In genomic region chr11:66854729-66855211, GRCh38 we compare ENCODE assay signal across 15 cellular contexts. TPM values are rescaled to one million over a fixed set of nuclear protein-coding genes. Genes with fewer than 3 reads are reported as not detected.
DNase-seq lines count a peak whose midpoint lies in the region; ATAC-seq, FAIRE-seq and TF ChIP-seq lines count a peak whose summit lies in the region.
"Had no signal": no experiment of that assay in that cellular context is flagged by ENCODE, and none has a peak within 500 bp of the region (broad histone marks: within the 10 kb centered on the region; RNA-seq: fewer than 3 reads in every experiment).

No MANE protein-coding gene starts in this region.

- peaks cover 9 to 10% of the 10 kb centered on the region in 2 experiments; a peak in 3 of 5 replicates for H3K36me3 ChIP-seq in HepG2 (replicated peaks in 1 of 2; ENCODE audit: control insufficient read depth in 1 of 2, insufficient read depth in 2 of 2, low read length in 2 of 2)

- POLR2A ChIA-PET in HepG2 (lab: Yijun Ruan, JAX), result interaction anchor here (1.4 to 2.7 kb wide), 3 partner anchors 11 to 121 kb away, joined by 5 to 24 read pairs (median 6); partner anchors contain the start of genes C11orf86 and RCE1

- no peak overlapping the region for H3K9ac ChIP-seq in HepG2 (ENCODE audit: insufficient read depth, low read depth, low read length)

- no peak overlapping the region for H3K4me3 ChIP-seq in HepG2 (replicated peaks in 1 of 3; ENCODE audit: insufficient read depth in 1 of 3, low read depth in 2 of 3, low read length in 3 of 3)
- H3K4me3 ChIP-seq: body of pancreas had no signal

- no peaks in the 10 kb centered on the region for H3K79me2 ChIP-seq in HepG2 (ENCODE audit: insufficient read depth, low read length)

- H3K27ac Mint-ChIP-seq in activated naive CD4-positive, alpha-beta T cell treated with anti-CD3 and anti-CD28 coated beads, Interleukin-2, amount 50 U/mL, for 24 hours, result peak overlapping the region; percentile 30
- H3K27ac Mint-ChIP-seq in activated naive CD4-positive, alpha-beta T cell treated with anti-CD3 and anti-CD28 coated beads for 36 hours, result no peak overlapping the region
- no peak overlapping the region for H3K27ac Mint-ChIP-seq in stimulated activated naive CD8-positive, alpha-beta T cell treated with anti-CD3 and anti-CD28 coated beads, Interleukin-15, amount 100 ng/mL, for 72 hours

- CTCF ChIA-PET in activated naive CD4-positive, alpha-beta T cell treated with anti-CD3 and anti-CD28 coated beads for 36 hours (lab: Charles Lee), result interaction anchor here (1.2 kb wide), 1 partner anchor 16 kb away, joined by 3 read pairs; no protein-coding TSS in a partner anchor
- CTCF ChIA-PET in HepG2 (lab: Yijun Ruan, JAX; ENCODE audit: low intra/inter-chr PET ratio, low total read pairs), result no interaction called here

- H3K27me3 ChIP-seq in HepG2 (ENCODE audit: control insufficient read depth in 1 of 2, insufficient read depth in 2 of 2, low read length in 2 of 2), result no peaks in the 10 kb centered on the region
- H3K27me3 ChIP-seq: body of pancreas, foreskin keratinocyte had no signal

- H4K20me1 ChIP-seq in HepG2 (ENCODE audit: insufficient read depth, low read length), result no peaks in the 10 kb centered on the region

- no peak overlapping the region for H3K4me2 ChIP-seq in HepG2 (ENCODE audit: low read depth, low read length)

- TF ChIP-seq POLR2A in HepG2 (IDR thresholded peaks at IDR 0.05; ENCODE audit: insufficient read depth in 1 of 2, low read depth in 2 of 2, low read length in 2 of 2), result no peak

- no TSS peak for BruUV-seq in HepG2 (replicated peaks; lab: Mats Ljungman, UMichigan)

- TF ChIP-seq CTCF in VCaP (conservative IDR thresholded peaks at IDR 0.05) (no peak), HepG2 (CRISPR knock-in tag; IDR thresholded peaks at IDR 0.05) (no peak)

- no peak for TF ChIP-seq RAD21 in HepG2 (CRISPR knock-in tag; IDR thresholded peaks at IDR 0.05)

- in situ Hi-C loops in HepG2 (cut with HindIII; ENCODE audit: extremely low pct_ligation_motif_present, low pct_unique_long_range_greater_than_20kb), result no loop called here

- H3K9me3 ChIP-seq in HepG2 (ENCODE audit: low read length), result no peaks in the 10 kb centered on the region
- H3K9me3 ChIP-seq: body of pancreas had no signal

- intact Hi-C loops in activated naive CD4-positive, alpha-beta T cell treated with anti-CD3 and anti-CD28 coated beads for 36 hours (cut with micrococcal nuclease), result loop anchor here (5.0 kb wide), 1 partner anchor 103 kb away; the partner anchor contains the start of gene PC
- intact Hi-C loops in HepG2 (cut with micrococcal nuclease; ENCODE audit: unreplicated experiment), result no loop called here

- no peaks in the 10 kb centered on the region for H3K36me3 Mint-ChIP-seq in activated naive CD4-positive, alpha-beta T cell treated with anti-CD3 and anti-CD28 coated beads, Interleukin-2, amount 50 U/mL, for 24 hours
- peaks cover 2% of the 10 kb centered on the region for H3K36me3 Mint-ChIP-seq in activated naive CD4-positive, alpha-beta T cell treated with anti-CD3 and anti-CD28 coated beads for 36 hours (ENCODE audit: low read depth)

- H3K27ac ChIP-seq in VCaP (peak overlapping the region; percentile 96), HepG2 (ENCODE audit: extremely low read length, insufficient read depth, low read length) (no peak overlapping the region)
- H3K27ac ChIP-seq: foreskin keratinocyte had no signal

- FAIRE-seq in HepG2 (lab: Jason Lieb, UNC), result no peak

- DNase-seq in activated naive CD4-positive, alpha-beta T cell treated with anti-CD3 and anti-CD28 coated beads for 36 hours, result no peak
- DNase-seq in HepG2 (ENCODE audit: low spot score), result no peak
- no peak for DNase-seq in stimulated activated naive CD8-positive, alpha-beta T cell treated with anti-CD3 and anti-CD28 coated beads, Interleukin-15, amount 100 ng/mL, for 72 hours
- DNase-seq in NCI-H146 treated with DMSO at 0.1 percent for 48 hours (lab: John Stamatoyannopoulos, UW; ENCODE audit: unreplicated experiment), result no peak
- no peak for DNase-seq in HuH-7 (ENCODE audit: low spot score)
- no peak for DNase-seq in iPS-NIHi11 (ENCODE audit: low spot score)
- DNase-seq: body of pancreas; effector CD8-positive, alpha-beta T cell; foreskin keratinocyte; Kasumi-1; NCI-H187 treated with DMSO at 0.1 percent for 48 hours; NCI-H774 had no signal

- TF ChIP-seq EP300 in HepG2 (IDR thresholded peaks at IDR 0.05; ENCODE audit: low read depth in 2 of 2, low read length in 2 of 2), result no peak
- TF ChIP-seq EP300 in HepG2 (CRISPR knock-in tag; IDR thresholded peaks at IDR 0.05; ENCODE audit: borderline replicate concordance), result no peak

- peak overlapping the region; percentile 80 for H3K4me3 Mint-ChIP-seq in activated naive CD4-positive, alpha-beta T cell treated with anti-CD3 and anti-CD28 coated beads, Interleukin-2, amount 50 U/mL, for 24 hours
- H3K4me3 Mint-ChIP-seq in activated naive CD4-positive, alpha-beta T cell treated with anti-CD3 and anti-CD28 coated beads for 36 hours, result no peak overlapping the region
- H3K4me3 Mint-ChIP-seq in stimulated activated naive CD8-positive, alpha-beta T cell treated with anti-CD3 and anti-CD28 coated beads, Interleukin-15, amount 100 ng/mL, for 72 hours, result peak overlapping the region; percentile 94 to 98

- no peaks in the 10 kb centered on the region for H3K27me3 Mint-ChIP-seq in activated naive CD4-positive, alpha-beta T cell treated with anti-CD3 and anti-CD28 coated beads, Interleukin-2, amount 50 U/mL, for 24 hours
- H3K27me3 Mint-ChIP-seq in activated naive CD4-positive, alpha-beta T cell treated with anti-CD3 and anti-CD28 coated beads for 36 hours (ENCODE audit: low read depth), result no peaks in the 10 kb centered on the region
- no peaks in the 10 kb centered on the region for H3K27me3 Mint-ChIP-seq in stimulated activated naive CD8-positive, alpha-beta T cell treated with anti-CD3 and anti-CD28 coated beads, Interleukin-15, amount 100 ng/mL, for 72 hours

- no peak overlapping the region for H2AFZ ChIP-seq in HepG2 (ENCODE audit: low read length)

- peaks cover 11% of the 10 kb centered on the region for H3K4me1 ChIP-seq in HepG2 (ENCODE audit: insufficient read depth, low read length)
- H3K4me1 ChIP-seq: foreskin keratinocyte had no signal

- 99% methylated on average over 13 of the region's 15 CpGs for WGBS in HepG2 (ENCODE audit: low lambda C conversion rate)

- ATAC-seq in HepG2, result no peak
- no peak for ATAC-seq in stimulated activated naive CD8-positive, alpha-beta T cell treated with anti-CD3 and anti-CD28 coated beads, Interleukin-15, amount 100 ng/mL, for 72 hours
- ATAC-seq: body of pancreas, foreskin keratinocyte, Right ventricle myocardium inferior had no signal

- no peaks in the 10 kb centered on the region for H3K9me3 Mint-ChIP-seq in activated naive CD4-positive, alpha-beta T cell treated with anti-CD3 and anti-CD28 coated beads, Interleukin-2, amount 50 U/mL, for 24 hours
- no peaks in the 10 kb centered on the region for H3K9me3 Mint-ChIP-seq in activated naive CD4-positive, alpha-beta T cell treated with anti-CD3 and anti-CD28 coated beads for 36 hours
- no peaks in the 10 kb centered on the region for H3K9me3 Mint-ChIP-seq in stimulated activated naive CD8-positive, alpha-beta T cell treated with anti-CD3 and anti-CD28 coated beads, Interleukin-15, amount 100 ng/mL, for 72 hours

- peaks cover 4% of the 10 kb centered on the region for H3K4me1 Mint-ChIP-seq in activated naive CD4-positive, alpha-beta T cell treated with anti-CD3 and anti-CD28 coated beads, Interleukin-2, amount 50 U/mL, for 24 hours
- peaks cover 11% of the 10 kb centered on the region for H3K4me1 Mint-ChIP-seq in activated naive CD4-positive, alpha-beta T cell treated with anti-CD3 and anti-CD28 coated beads for 36 hours (ENCODE audit: low read depth)
- H3K4me1 Mint-ChIP-seq in stimulated activated naive CD8-positive, alpha-beta T cell treated with anti-CD3 and anti-CD28 coated beads, Interleukin-15, amount 100 ng/mL, for 72 hours, result peaks cover 30% of the 10 kb centered on the region

RNA-seq across cellular contexts. Expression of gene LRFN4, which starts 2.1 kb away (rescaled TPM):
- total RNA-seq in activated naive CD4-positive, alpha-beta T cell treated with anti-CD3 and anti-CD28 coated beads for 36 hours, result 10 to 100 TPM; 13.3 to 16.1 TPM
- total RNA-seq in HepG2 (2016; rRNA removed; fragmentation: Illumina TruSeq; extraction: Trizol), result 4.4 and 6.8 TPM in 2 replicates
- total RNA-seq in HepG2 (2016; cell fraction: cytosol; rRNA removed; fragmentation: Illumina TruSeq; extraction: Trizol; ENCODE audit: low read depth), result 1.1 TPM in 2 replicates
- 3.5 and 6.4 TPM in 2 replicates for total RNA-seq in HepG2 (2016; cell fraction: insoluble cytoplasmic fraction; rRNA removed; fragmentation: Illumina TruSeq; extraction: Trizol)
- 4.1 and 5.5 TPM in 2 replicates for total RNA-seq in HepG2 (2016; cell fraction: membrane; rRNA removed; fragmentation: Illumina TruSeq; extraction: Trizol)
- 2.9 and 5.5 TPM in 2 replicates for total RNA-seq in HepG2 (2016; cell fraction: nucleus; rRNA removed; fragmentation: Illumina TruSeq; extraction: Trizol)
- polyA plus RNA-seq in HepG2 (2011; rRNA removed), result 1.3 and 2.4 TPM in 2 replicates
- polyA plus RNA-seq in HepG2 (2011; cell fraction: cytosol; rRNA removed), result 1.7 and 3.3 TPM in 2 replicates
- 7.1 and 9.6 TPM in 2 replicates for polyA plus RNA-seq in HepG2 (2011; cell fraction: nucleus; rRNA removed)
- 1.2 and 2.5 TPM in 2 replicates for polyA plus RNA-seq in HepG2 (2012)
- polyA plus RNA-seq in HepG2 (2016; cell fraction: cytosol; fragmentation: Illumina TruSeq; extraction: Trizol; ENCODE audit: low read depth), result 1.4 and 1.5 TPM in 2 replicates
- 3.8 and 4.4 TPM in 2 replicates for polyA plus RNA-seq in HepG2 (2016; cell fraction: insoluble cytoplasmic fraction; fragmentation: Illumina TruSeq; extraction: Trizol; ENCODE audit: low read depth)
- polyA plus RNA-seq in HepG2 (2016; cell fraction: membrane; fragmentation: Illumina TruSeq; extraction: Trizol; ENCODE audit: low read depth), result 3.3 and 4.1 TPM in 2 replicates
- polyA plus RNA-seq in HepG2 (2016; cell fraction: nucleus; fragmentation: Illumina TruSeq; extraction: Trizol; ENCODE audit: insufficient read depth, low read depth), result 7.3 and 8.5 TPM in 2 replicates
- polyA minus RNA-seq in HepG2 (2011; rRNA and poly(A)+ RNA removed; ENCODE audit: low replicate concordance), result 3.9 and 38.9 TPM in 2 replicates
- polyA minus RNA-seq in HepG2 (2011; cell fraction: cytosol; rRNA and poly(A)+ RNA removed), result 2.7 and 3.0 TPM in 2 replicates
- 1.1 and 1.5 TPM in 2 replicates for polyA minus RNA-seq in HepG2 (2011; cell fraction: nucleus; rRNA and poly(A)+ RNA removed)

RNA-seq across cellular contexts. Expression of gene RCE1, which starts 11.5 kb away (rescaled TPM):
- total RNA-seq in activated naive CD4-positive, alpha-beta T cell treated with anti-CD3 and anti-CD28 coated beads for 36 hours, result 10 to 100 TPM; 19.3 to 20.6 TPM
- 8.0 and 22.2 TPM in 2 replicates for total RNA-seq in HepG2 (2016; rRNA removed; fragmentation: Illumina TruSeq; extraction: Trizol)
- total RNA-seq in HepG2 (2016; cell fraction: cytosol; rRNA removed; fragmentation: Illumina TruSeq; extraction: Trizol; ENCODE audit: low read depth), result 5.3 and 5.8 TPM in 2 replicates
- total RNA-seq in HepG2 (2016; cell fraction: insoluble cytoplasmic fraction; rRNA removed; fragmentation: Illumina TruSeq; extraction: Trizol), result 8.3 and 23.5 TPM in 2 replicates
- 9.8 and 10.6 TPM in 2 replicates for total RNA-seq in HepG2 (2016; cell fraction: membrane; rRNA removed; fragmentation: Illumina TruSeq; extraction: Trizol)
- 18.1 and 22.0 TPM in 2 replicates for total RNA-seq in HepG2 (2016; cell fraction: nucleus; rRNA removed; fragmentation: Illumina TruSeq; extraction: Trizol)
- 22.4 and 29.3 TPM in 2 replicates for polyA plus RNA-seq in HepG2 (2011; rRNA removed)
- polyA plus RNA-seq in HepG2 (2011; cell fraction: cytosol; rRNA removed), result 18.4 and 29.0 TPM in 2 replicates
- 56.2 and 66.8 TPM in 2 replicates for polyA plus RNA-seq in HepG2 (2011; cell fraction: nucleus; rRNA removed)
- 14.4 and 22.1 TPM in 2 replicates for polyA plus RNA-seq in HepG2 (2012)
- polyA plus RNA-seq in HepG2 (2016; cell fraction: cytosol; fragmentation: Illumina TruSeq; extraction: Trizol; ENCODE audit: low read depth), result 5.7 and 6.5 TPM in 2 replicates
- 9.5 and 11.9 TPM in 2 replicates for polyA plus RNA-seq in HepG2 (2016; cell fraction: insoluble cytoplasmic fraction; fragmentation: Illumina TruSeq; extraction: Trizol; ENCODE audit: low read depth)
- 8.8 and 9.5 TPM in 2 replicates for polyA plus RNA-seq in HepG2 (2016; cell fraction: membrane; fragmentation: Illumina TruSeq; extraction: Trizol; ENCODE audit: low read depth)
- 41.3 and 46.5 TPM in 2 replicates for polyA plus RNA-seq in HepG2 (2016; cell fraction: nucleus; fragmentation: Illumina TruSeq; extraction: Trizol; ENCODE audit: insufficient read depth, low read depth)
- 40.2 and 41.8 TPM in 2 replicates for polyA minus RNA-seq in HepG2 (2011; rRNA and poly(A)+ RNA removed; ENCODE audit: low replicate concordance)
- polyA minus RNA-seq in HepG2 (2011; cell fraction: cytosol; rRNA and poly(A)+ RNA removed), result 11.0 and 11.1 TPM in 2 replicates
- 16.7 and 18.8 TPM in 2 replicates for polyA minus RNA-seq in HepG2 (2011; cell fraction: nucleus; rRNA and poly(A)+ RNA removed)
